Comparison of ENCODE assay signal across 18 cellular contexts in genomic region chr16:60771138-60771537, GRCh38.
"Had no signal": no experiment of that assay in that cellular context is flagged by ENCODE, and none has a peak within 500 bp of the region (broad histone marks: within the 10 kb centered on the region; RNA-seq: fewer than 3 reads in every experiment).

No MANE protein-coding gene starts in this region.

- ATAC-seq: body of pancreas; foreskin keratinocyte; left lung; stimulated activated naive B cell treated with anti-CD40 and anti-IgM and Interleukin-4, amounts not matched to agents 10 μg/mL and 1 μg/mL and 100 μg/mL, for 72 hours; upper lobe of right lung had no signal

- H3K9me3 ChIP-seq: body of pancreas, thoracic aorta had no signal

- DNase-seq: activated B cell treated with CpG ODN at 0.5 μM for 24 hours; activated CD4-positive, alpha-beta memory T cell treated with anti-CD3 and anti-CD28 coated beads, Interleukin-2, amount 10 ng/mL, durations not matched to agents 7 days and 5 days; activated CD4-positive, alpha-beta T cell treated with anti-CD3 and anti-CD28 coated beads for 4 hours; activated naive CD4-positive, alpha-beta T cell treated with Interleukin-2 at 50 U/mL for 16 hours; activated naive CD8-positive, alpha-beta T cell treated with anti-CD3 and anti-CD28 coated beads, Interleukin-2, amount 10 ng/mL, durations not matched to agents 7 days and 5 days; activated T-cell treated with anti-CD3 and anti-CD28 coated beads, Interleukin-2, amount 50 U/mL, for 1 hour; amygdala; body of pancreas; dermis blood vessel endothelial cell; endodermal cell; head of caudate nucleus; left lung; midbrain; sigmoid colon; stimulated activated naive B cell treated with anti-CD40 and anti-IgM and Interleukin-4, amounts not matched to agents 10 μg/mL and 1 μg/mL and 100 μg/mL, for 72 hours; upper lobe of right lung had no signal

- H3K27ac ChIP-seq: body of pancreas, foreskin keratinocyte, left lung, sigmoid colon, thoracic aorta, upper lobe of right lung had no signal

- H3K27me3 ChIP-seq: body of pancreas, foreskin keratinocyte, left lung, sigmoid colon, upper lobe of right lung had no signal

- H3K4me1 ChIP-seq: body of pancreas, foreskin keratinocyte, left lung, sigmoid colon, upper lobe of right lung had no signal

- H3K36me3 ChIP-seq: left lung, sigmoid colon, thoracic aorta, upper lobe of right lung had no signal

- H3K4me3 ChIP-seq: body of pancreas, left lung, sigmoid colon, thoracic aorta, upper lobe of right lung had no signal
